In the genomic region with DNA sequence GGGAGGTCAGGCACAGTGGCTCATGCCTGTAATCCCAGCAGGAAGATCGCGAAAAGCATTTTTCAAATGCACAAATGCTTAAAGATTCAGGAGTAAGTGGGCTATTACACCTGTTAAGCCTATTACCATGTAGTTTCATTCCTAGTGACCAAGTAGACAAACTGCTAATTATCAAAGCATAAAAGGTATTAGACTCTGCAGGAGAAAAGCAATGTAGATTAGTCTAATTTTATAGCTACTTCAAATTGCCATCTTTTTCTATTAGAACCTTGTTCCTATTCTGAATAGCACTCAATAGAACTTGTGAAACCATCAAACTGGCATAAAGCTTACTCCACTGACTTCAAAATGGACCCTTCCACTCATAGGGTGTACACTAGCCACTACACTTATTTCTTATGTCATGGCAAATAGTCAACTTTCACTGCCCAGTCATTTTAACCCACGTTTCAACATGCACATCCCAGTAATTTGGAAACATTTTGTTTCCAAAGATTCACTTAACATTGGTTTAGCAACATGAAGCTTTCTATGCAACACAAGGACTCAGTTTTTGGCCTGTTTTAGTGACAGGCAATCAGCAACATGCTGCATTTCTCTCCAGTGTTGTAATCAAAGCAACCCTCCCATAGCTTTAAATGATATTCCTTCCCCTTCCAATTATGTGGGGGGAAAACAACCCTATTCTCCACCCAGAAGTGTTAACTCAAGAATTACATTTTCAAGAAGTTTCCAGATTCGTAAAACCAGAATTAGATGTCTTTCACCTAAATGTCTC, we compare ENCODE assay signal across 1 cellular context.
TF ChIP-seq lines count a peak whose summit lies in the region.

No MANE protein-coding gene starts in this region.

TF ChIP-seq in K562, 482 proteins besides CTCF, POLR2A, EP300 and RAD21 (continues in another document):
- TF ChIP-seq MXI1 (IDR thresholded peaks at IDR 0.05; ENCODE audit: low read depth, low read length) = 0 out of 2 replicates have a peak, but pooled peaks have one; percentile 45
- peak; percentile 72 for TF ChIP-seq SIRT6 (IDR thresholded peaks at IDR 0.05; ENCODE audit: low read depth, low read length)
- TF ChIP-seq, protein P1, sequence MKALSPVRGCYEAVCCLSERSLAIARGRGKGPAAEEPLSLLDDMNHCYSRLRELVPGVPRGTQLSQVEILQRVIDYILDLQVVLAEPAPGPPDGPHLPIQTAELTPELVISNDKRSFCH (CRISPR knock-in tag; IDR thresholded peaks at IDR 0.05) = no peak
- TF ChIP-seq, protein P1 (tag; IDR thresholded peaks at IDR 0.05) = 0 out of 2 replicates have a peak, but pooled peaks have one; percentile 25
- TF ChIP-seq HNRNPUL1 (IDR thresholded peaks at IDR 0.05; ENCODE audit: low read length) = peak; percentile 90
- TF ChIP-seq TEAD1 (CRISPR knock-in tag; IDR thresholded peaks at IDR 0.05) = 0 out of 4 replicates have a peak, but pooled peaks of 1 of the 2 experiments have one; percentile 9
- 0 out of 2 replicates have a peak, but pooled peaks have one; percentile 2 for TF ChIP-seq ZNF77 (CRISPR knock-in tag; IDR thresholded peaks at IDR 0.05)
- TF ChIP-seq ZNF175 (CRISPR knock-in tag; IDR thresholded peaks at IDR 0.05; ENCODE audit: low read depth) = no peak
- TF ChIP-seq ZBED1 (IDR thresholded peaks at IDR 0.05) = 0 out of 2 replicates have a peak, but pooled peaks have one; percentile 58
- no peak for TF ChIP-seq ZNF134 (CRISPR knock-in tag; conservative IDR thresholded peaks at IDR 0.05)
- no peak for TF ChIP-seq ZNF184 (CRISPR knock-in tag; IDR thresholded peaks at IDR 0.05)
- TF ChIP-seq SUPT5H (IDR thresholded peaks at IDR 0.05) = peak; percentile 76
- TF ChIP-seq GABPB1 (CRISPR knock-in tag; IDR thresholded peaks at IDR 0.05) = peak; percentile 49; the same call in 1 of the 2 replicates
- TF ChIP-seq, protein P2, sequence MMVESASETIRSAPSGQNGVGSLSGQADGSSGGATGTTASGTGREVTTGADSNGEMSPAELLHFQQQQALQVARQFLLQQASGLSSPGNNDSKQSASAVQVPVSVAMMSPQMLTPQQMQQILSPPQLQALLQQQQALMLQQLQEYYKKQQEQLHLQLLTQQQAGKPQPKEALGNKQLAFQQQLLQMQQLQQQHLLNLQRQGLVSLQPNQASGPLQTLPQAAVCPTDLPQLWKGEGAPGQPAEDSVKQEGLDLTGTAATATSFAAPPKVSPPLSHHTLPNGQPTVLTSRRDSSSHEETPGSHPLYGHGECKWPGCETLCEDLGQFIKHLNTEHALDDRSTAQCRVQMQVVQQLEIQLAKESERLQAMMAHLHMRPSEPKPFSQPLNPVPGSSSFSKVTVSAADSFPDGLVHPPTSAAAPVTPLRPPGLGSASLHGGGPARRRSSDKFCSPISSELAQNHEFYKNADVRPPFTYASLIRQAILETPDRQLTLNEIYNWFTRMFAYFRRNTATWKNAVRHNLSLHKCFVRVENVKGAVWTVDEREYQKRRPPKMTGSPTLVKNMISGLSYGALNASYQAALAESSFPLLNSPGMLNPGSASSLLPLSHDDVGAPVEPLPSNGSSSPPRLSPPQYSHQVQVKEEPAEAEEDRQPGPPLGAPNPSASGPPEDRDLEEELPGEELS (CRISPR knock-in tag; IDR thresholded peaks at IDR 0.05; ENCODE audit: borderline replicate concordance) = 0 out of 2 replicates have a peak, but pooled peaks have one; percentile 55
- 0 out of 2 replicates have a peak, but pooled peaks have one; percentile 27 for TF ChIP-seq ILF3 (IDR thresholded peaks at IDR 0.05; ENCODE audit: borderline replicate concordance)
- TF ChIP-seq, protein P3, sequence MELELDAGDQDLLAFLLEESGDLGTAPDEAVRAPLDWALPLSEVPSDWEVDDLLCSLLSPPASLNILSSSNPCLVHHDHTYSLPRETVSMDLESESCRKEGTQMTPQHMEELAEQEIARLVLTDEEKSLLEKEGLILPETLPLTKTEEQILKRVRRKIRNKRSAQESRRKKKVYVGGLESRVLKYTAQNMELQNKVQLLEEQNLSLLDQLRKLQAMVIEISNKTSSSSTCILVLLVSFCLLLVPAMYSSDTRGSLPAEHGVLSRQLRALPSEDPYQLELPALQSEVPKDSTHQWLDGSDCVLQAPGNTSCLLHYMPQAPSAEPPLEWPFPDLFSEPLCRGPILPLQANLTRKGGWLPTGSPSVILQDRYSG (tag; conservative IDR thresholded peaks at IDR 0.05; ENCODE audit: low read depth) = no peak
- TF ChIP-seq, protein P4, sequence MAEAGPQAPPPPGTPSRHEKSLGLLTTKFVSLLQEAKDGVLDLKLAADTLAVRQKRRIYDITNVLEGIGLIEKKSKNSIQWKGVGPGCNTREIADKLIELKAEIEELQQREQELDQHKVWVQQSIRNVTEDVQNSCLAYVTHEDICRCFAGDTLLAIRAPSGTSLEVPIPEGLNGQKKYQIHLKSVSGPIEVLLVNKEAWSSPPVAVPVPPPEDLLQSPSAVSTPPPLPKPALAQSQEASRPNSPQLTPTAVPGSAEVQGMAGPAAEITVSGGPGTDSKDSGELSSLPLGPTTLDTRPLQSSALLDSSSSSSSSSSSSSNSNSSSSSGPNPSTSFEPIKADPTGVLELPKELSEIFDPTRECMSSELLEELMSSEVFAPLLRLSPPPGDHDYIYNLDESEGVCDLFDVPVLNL (CRISPR knock-in tag; IDR thresholded peaks at IDR 0.05; ENCODE audit: low read depth) = no peak
- TF ChIP-seq NFXL1 (CRISPR knock-in tag; IDR thresholded peaks at IDR 0.05) = peak; percentile 85
- peak; percentile 39; the same call in 1 of the 2 replicates for TF ChIP-seq ZNF551 (CRISPR knock-in tag; IDR thresholded peaks at IDR 0.05)
- TF ChIP-seq MTA3 (IDR thresholded peaks at IDR 0.05; ENCODE audit: borderline replicate concordance) = 0 out of 2 replicates have a peak, but pooled peaks have one; percentile 12
- 0 out of 2 replicates have a peak, but pooled peaks have one; percentile 16 for TF ChIP-seq KAT7 (CRISPR knock-in tag; IDR thresholded peaks at IDR 0.05; ENCODE audit: borderline replicate concordance)
- no peak for TF ChIP-seq GABPA (tag; conservative IDR thresholded peaks at IDR 0.05; ENCODE audit: low read depth)
- TF ChIP-seq ZNF253 (CRISPR knock-in tag; conservative IDR thresholded peaks at IDR 0.05) = peak; percentile 67; the same call in 1 of the 2 replicates
- TF ChIP-seq, protein P5, sequence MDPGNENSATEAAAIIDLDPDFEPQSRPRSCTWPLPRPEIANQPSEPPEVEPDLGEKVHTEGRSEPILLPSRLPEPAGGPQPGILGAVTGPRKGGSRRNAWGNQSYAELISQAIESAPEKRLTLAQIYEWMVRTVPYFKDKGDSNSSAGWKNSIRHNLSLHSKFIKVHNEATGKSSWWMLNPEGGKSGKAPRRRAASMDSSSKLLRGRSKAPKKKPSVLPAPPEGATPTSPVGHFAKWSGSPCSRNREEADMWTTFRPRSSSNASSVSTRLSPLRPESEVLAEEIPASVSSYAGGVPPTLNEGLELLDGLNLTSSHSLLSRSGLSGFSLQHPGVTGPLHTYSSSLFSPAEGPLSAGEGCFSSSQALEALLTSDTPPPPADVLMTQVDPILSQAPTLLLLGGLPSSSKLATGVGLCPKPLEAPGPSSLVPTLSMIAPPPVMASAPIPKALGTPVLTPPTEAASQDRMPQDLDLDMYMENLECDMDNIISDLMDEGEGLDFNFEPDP (CRISPR knock-in tag; IDR thresholded peaks at IDR 0.05) = peak; percentile 74; the same call in 1 of the 2 replicates
- TF ChIP-seq ZKSCAN8 (CRISPR knock-in tag; IDR thresholded peaks at IDR 0.05) = no peak
- no peak for TF ChIP-seq ZNF695 (CRISPR knock-in tag; IDR thresholded peaks at IDR 0.05)
- TF ChIP-seq, protein P6, sequence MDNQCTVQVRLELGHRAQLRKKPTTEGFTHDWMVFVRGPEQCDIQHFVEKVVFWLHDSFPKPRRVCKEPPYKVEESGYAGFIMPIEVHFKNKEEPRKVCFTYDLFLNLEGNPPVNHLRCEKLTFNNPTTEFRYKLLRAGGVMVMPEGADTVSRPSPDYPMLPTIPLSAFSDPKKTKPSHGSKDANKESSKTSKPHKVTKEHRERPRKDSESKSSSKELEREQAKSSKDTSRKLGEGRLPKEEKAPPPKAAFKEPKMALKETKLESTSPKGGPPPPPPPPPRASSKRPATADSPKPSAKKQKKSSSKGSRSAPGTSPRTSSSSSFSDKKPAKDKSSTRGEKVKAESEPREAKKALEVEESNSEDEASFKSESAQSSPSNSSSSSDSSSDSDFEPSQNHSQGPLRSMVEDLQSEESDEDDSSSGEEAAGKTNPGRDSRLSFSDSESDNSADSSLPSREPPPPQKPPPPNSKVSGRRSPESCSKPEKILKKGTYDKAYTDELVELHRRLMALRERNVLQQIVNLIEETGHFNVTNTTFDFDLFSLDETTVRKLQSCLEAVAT (IDR thresholded peaks at IDR 0.05) = 0 out of 4 replicates have a peak, but pooled peaks of 1 of the 2 experiments have one; percentile 35
- TF ChIP-seq RBM39 (optimal IDR thresholded peaks at IDR 0.05; ENCODE audit: low read depth, low read length) = peak; percentile 83
- TF ChIP-seq JUN (IDR thresholded peaks at IDR 0.05; ENCODE audit: borderline replicate concordance, low read depth, low read length) = no peak
- no peak for TF ChIP-seq JUN (CRISPR knock-in tag; IDR thresholded peaks at IDR 0.05; ENCODE audit: borderline replicate concordance)
- no peak for TF ChIP-seq LARP7 (IDR thresholded peaks at IDR 0.05)
- TF ChIP-seq NR1H2 (CRISPR knock-in tag; IDR thresholded peaks at IDR 0.05) = no peak
- TF ChIP-seq, protein P7, sequence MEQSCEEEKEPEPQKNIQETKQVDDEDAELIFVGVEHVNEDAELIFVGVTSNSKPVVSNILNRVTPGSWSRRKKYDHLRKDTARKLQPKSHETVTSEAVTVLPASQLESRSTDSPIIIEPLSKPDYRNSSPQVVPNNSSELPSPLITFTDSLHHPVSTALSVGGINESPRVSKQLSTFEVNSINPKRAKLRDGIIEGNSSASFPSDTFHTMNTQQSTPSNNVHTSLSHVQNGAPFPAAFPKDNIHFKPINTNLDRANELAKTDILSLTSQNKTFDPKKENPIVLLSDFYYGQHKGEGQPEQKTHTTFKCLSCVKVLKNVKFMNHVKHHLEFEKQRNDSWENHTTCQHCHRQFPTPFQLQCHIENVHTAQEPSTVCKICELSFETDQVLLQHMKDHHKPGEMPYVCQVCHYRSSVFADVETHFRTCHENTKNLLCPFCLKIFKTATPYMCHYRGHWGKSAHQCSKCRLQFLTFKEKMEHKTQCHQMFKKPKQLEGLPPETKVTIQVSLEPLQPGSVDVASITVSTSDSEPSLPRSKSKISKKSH (CRISPR knock-in tag; IDR thresholded peaks at IDR 0.05) = no peak
- TF ChIP-seq FUS (optimal IDR thresholded peaks at IDR 0.05; ENCODE audit: low read depth, low read length) = peak; percentile 2
- TF ChIP-seq, protein P8, sequence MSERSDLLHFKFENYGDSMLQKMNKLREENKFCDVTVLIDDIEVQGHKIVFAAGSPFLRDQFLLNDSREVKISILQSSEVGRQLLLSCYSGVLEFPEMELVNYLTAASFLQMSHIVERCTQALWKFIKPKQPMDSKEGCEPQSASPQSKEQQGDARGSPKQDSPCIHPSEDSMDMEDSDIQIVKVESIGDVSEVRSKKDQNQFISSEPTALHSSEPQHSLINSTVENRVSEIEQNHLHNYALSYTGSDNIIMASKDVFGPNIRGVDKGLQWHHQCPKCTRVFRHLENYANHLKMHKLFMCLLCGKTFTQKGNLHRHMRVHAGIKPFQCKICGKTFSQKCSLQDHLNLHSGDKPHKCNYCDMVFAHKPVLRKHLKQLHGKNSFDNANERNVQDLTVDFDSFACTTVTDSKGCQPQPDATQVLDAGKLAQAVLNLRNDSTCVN (CRISPR knock-in tag; IDR thresholded peaks at IDR 0.05) = peak; percentile 3; the same call in 1 of the 2 replicates
- TF ChIP-seq POLR2AphosphoS2 (IDR thresholded peaks at IDR 0.05; ENCODE audit: low read length) = peak; percentile 81
- TF ChIP-seq, protein P9, sequence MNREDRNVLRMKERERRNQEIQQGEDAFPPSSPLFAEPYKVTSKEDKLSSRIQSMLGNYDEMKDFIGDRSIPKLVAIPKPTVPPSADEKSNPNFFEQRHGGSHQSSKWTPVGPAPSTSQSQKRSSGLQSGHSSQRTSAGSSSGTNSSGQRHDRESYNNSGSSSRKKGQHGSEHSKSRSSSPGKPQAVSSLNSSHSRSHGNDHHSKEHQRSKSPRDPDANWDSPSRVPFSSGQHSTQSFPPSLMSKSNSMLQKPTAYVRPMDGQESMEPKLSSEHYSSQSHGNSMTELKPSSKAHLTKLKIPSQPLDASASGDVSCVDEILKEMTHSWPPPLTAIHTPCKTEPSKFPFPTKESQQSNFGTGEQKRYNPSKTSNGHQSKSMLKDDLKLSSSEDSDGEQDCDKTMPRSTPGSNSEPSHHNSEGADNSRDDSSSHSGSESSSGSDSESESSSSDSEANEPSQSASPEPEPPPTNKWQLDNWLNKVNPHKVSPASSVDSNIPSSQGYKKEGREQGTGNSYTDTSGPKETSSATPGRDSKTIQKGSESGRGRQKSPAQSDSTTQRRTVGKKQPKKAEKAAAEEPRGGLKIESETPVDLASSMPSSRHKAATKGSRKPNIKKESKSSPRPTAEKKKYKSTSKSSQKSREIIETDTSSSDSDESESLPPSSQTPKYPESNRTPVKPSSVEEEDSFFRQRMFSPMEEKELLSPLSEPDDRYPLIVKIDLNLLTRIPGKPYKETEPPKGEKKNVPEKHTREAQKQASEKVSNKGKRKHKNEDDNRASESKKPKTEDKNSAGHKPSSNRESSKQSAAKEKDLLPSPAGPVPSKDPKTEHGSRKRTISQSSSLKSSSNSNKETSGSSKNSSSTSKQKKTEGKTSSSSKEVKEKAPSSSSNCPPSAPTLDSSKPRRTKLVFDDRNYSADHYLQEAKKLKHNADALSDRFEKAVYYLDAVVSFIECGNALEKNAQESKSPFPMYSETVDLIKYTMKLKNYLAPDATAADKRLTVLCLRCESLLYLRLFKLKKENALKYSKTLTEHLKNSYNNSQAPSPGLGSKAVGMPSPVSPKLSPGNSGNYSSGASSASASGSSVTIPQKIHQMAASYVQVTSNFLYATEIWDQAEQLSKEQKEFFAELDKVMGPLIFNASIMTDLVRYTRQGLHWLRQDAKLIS (CRISPR knock-in tag; IDR thresholded peaks at IDR 0.05) = peak; percentile 46
- TF ChIP-seq NCOR1 (IDR thresholded peaks at IDR 0.05) = peak; percentile 15; the same call in 1 of the 2 replicates
- TF ChIP-seq, protein P10, sequence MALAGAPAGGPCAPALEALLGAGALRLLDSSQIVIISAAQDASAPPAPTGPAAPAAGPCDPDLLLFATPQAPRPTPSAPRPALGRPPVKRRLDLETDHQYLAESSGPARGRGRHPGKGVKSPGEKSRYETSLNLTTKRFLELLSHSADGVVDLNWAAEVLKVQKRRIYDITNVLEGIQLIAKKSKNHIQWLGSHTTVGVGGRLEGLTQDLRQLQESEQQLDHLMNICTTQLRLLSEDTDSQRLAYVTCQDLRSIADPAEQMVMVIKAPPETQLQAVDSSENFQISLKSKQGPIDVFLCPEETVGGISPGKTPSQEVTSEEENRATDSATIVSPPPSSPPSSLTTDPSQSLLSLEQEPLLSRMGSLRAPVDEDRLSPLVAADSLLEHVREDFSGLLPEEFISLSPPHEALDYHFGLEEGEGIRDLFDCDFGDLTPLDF (CRISPR knock-in tag; IDR thresholded peaks at IDR 0.05) = peak; percentile 51; the same call in 1 of the 2 replicates
- TF ChIP-seq, protein P11, sequence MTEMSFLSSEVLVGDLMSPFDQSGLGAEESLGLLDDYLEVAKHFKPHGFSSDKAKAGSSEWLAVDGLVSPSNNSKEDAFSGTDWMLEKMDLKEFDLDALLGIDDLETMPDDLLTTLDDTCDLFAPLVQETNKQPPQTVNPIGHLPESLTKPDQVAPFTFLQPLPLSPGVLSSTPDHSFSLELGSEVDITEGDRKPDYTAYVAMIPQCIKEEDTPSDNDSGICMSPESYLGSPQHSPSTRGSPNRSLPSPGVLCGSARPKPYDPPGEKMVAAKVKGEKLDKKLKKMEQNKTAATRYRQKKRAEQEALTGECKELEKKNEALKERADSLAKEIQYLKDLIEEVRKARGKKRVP (CRISPR knock-in tag; IDR thresholded peaks at IDR 0.05) = no peak
- peak; percentile 42 for TF ChIP-seq KDM5B (IDR thresholded peaks at IDR 0.05; ENCODE audit: insufficient replicate concordance, low read depth, low read length)
- TF ChIP-seq RBFOX2 (IDR thresholded peaks at IDR 0.05; ENCODE audit: low read depth, low read length) = peak; percentile 75
- TF ChIP-seq POLR2H (tag; IDR thresholded peaks at IDR 0.05; ENCODE audit: low read depth) = peak; percentile 49; the same call in 1 of the 2 replicates
